1 cellular context compared by ENCODE assay signal in genomic region chr7:107972075-107972482, GRCh38.
A peak's percentile ranks its signal among the peaks of the same experiment; 100 is the strongest.
TF ChIP-seq lines count a peak whose summit lies in the region.

No MANE protein-coding gene starts in this region.

TF ChIP-seq in HepG2, 621 proteins besides CTCF, POLR2A, EP300 and RAD21 (continued from another document and continues in another):
- TF ChIP-seq ARID5B (CRISPR knock-in tag; IDR thresholded peaks at IDR 0.05) (peak; percentile 96), ZNF12 (CRISPR knock-in tag; IDR thresholded peaks at IDR 0.05) (peak; percentile 70), ZHX1 (CRISPR knock-in tag; IDR thresholded peaks at IDR 0.05; ENCODE audit: low read depth) (peak; percentile 38; the same call in 1 of the 2 replicates), MAFG (CRISPR knock-in tag; IDR thresholded peaks at IDR 0.05) (no peak), MED1 (CRISPR knock-in tag; IDR thresholded peaks at IDR 0.05) (peak; percentile 58), ZMYM4 (CRISPR knock-in tag; IDR thresholded peaks at IDR 0.05) (peak; percentile 74), KDM6A (CRISPR knock-in tag; IDR thresholded peaks at IDR 0.05; ENCODE audit: low read depth) (peak; percentile 76), MIER2 (CRISPR knock-in tag; IDR thresholded peaks at IDR 0.05) (peak; percentile 73), RERE (CRISPR knock-in tag; IDR thresholded peaks at IDR 0.05; ENCODE audit: low read depth) (peak; percentile 76), UBTF (CRISPR knock-in tag; IDR thresholded peaks at IDR 0.05) (peak; percentile 33; the same call in 1 of the 2 replicates), ZBTB33 (CRISPR knock-in tag; IDR thresholded peaks at IDR 0.05) (peak; percentile 59; the same call in 1 of the 2 replicates), ZFP1 (CRISPR knock-in tag; IDR thresholded peaks at IDR 0.05) (0 out of 2 replicates have a peak, but pooled peaks have one; percentile 66), KLF11 (CRISPR knock-in tag; IDR thresholded peaks at IDR 0.05) (peak; percentile 77; the same call in 1 of the 2 replicates), PPARG (CRISPR knock-in tag; conservative IDR thresholded peaks at IDR 0.05) (peak; percentile 76), CHD4 (IDR thresholded peaks at IDR 0.05; ENCODE audit: borderline replicate concordance, low read length) (peak; percentile 49; the same call in 1 of the 2 replicates), ZFP36L2 (CRISPR knock-in tag; IDR thresholded peaks at IDR 0.05) (no peak), KDM4B (CRISPR knock-in tag; IDR thresholded peaks at IDR 0.05) (peak; percentile 73; the same call in 1 of the 2 replicates), AHDC1 (CRISPR knock-in tag; IDR thresholded peaks at IDR 0.05; ENCODE audit: borderline replicate concordance) (peak; percentile 70; the same call in 1 of the 2 replicates), POGZ (CRISPR knock-in tag; IDR thresholded peaks at IDR 0.05) (peak; percentile 48), ZNF629 (CRISPR knock-in tag; conservative IDR thresholded peaks at IDR 0.05) (0 out of 2 replicates have a peak, but pooled peaks have one; percentile 20), CBFB (CRISPR knock-in tag; IDR thresholded peaks at IDR 0.05) (peak; percentile 54; the same call in 1 of the 2 replicates), HNF4A (CRISPR knock-in tag; IDR thresholded peaks at IDR 0.05) (peak; percentile 95), ATF7 (IDR thresholded peaks at IDR 0.05) (0 out of 2 replicates have a peak, but pooled peaks have one; percentile 15), ATF7 (CRISPR knock-in tag; IDR thresholded peaks at IDR 0.05) (no peak), ZNF564 (CRISPR knock-in tag; IDR thresholded peaks at IDR 0.05) (no peak), SALL1 (CRISPR knock-in tag; IDR thresholded peaks at IDR 0.05) (peak; percentile 79; the same call in 1 of the 2 replicates), PAXIP1 (CRISPR knock-in tag; conservative IDR thresholded peaks at IDR 0.05) (peak; percentile 71)
